Comparison of ENCODE assay signal across 9 cellular contexts in the genomic region with DNA sequence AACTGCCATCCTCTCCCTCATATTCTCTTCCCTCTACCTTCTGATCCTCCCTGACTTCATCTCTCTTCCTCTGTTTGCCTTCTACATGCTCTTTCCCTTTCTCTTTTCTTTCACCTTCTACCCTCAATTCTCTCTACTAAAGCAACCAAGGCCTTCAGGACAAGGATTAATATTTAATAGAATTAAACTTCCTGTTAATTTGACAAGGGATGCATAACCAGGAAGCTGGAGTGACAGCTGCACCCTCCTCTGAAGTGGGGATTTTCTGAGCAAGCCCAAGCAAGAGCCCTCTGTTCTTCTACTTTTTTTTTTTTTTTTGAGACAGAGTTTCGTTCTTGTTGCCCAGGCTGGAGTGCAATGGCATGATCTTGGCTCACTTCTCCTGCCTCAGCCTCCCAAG.
A peak's percentile ranks its signal among the peaks of the same experiment; 100 is the strongest.
DNase-seq lines count a peak whose midpoint lies in the region; ATAC-seq, FAIRE-seq and TF ChIP-seq lines count a peak whose summit lies in the region.
"Had no signal": no experiment of that assay in that cellular context is flagged by ENCODE, and none has a peak within 500 bp of the region (broad histone marks: within the 10 kb centered on the region; RNA-seq: fewer than 3 reads in every experiment).

No MANE protein-coding gene starts in this region.

- no peak for TF ChIP-seq CTCF in kidney (IDR thresholded peaks at IDR 0.05; ENCODE audit: borderline replicate concordance, extremely low read depth, insufficient read depth)

- H3K9me3 ChIP-seq in kidney (ENCODE audit: control insufficient read depth in 1 of 2, low read length in 2 of 2) = no peaks in the 10 kb centered on the region

- peaks cover 6 to 35% of the 10 kb centered on the region in 2 donors for H3K4me1 ChIP-seq in kidney (ENCODE audit: control insufficient read depth in 1 of 2, insufficient read depth in 1 of 2, low read depth in 1 of 2, low read length in 2 of 2)

- peak; percentile 39 for DNase-seq in ACHN
- DNase-seq in NCI-H82 (lab: John Stamatoyannopoulos, UW) = peak; percentile 77
- no peak for DNase-seq in kidney
- no peak for DNase-seq in NCI-H748 (lab: John Stamatoyannopoulos, UW; ENCODE audit: unreplicated experiment)
- no peak for DNase-seq in NCI-H146 (lab: John Stamatoyannopoulos, UW)
- DNase-seq: cerebellar nuclear complex had no signal

- peak overlapping the region; percentile 48 to 60 for H3K4me3 ChIP-seq in kidney (ENCODE audit: low read length in 2 of 2)

- no peak for FAIRE-seq in kidney (lab: Jason Lieb, UNC)

- peak overlapping the region; percentile 88 to 91 for H3K27ac ChIP-seq in kidney (ENCODE audit: low read depth in 2 of 2, low read length in 2 of 2)

- in situ Hi-C loops in ACHN (cut with HindIII; ENCODE audit: low pct_ligation_motif_present, low pct_unique_long_range_greater_than_20kb, low sequenced_read_pairs) = no loop called here

- H3K36me3 ChIP-seq in kidney (ENCODE audit: control insufficient read depth in 1 of 2, insufficient read depth in 2 of 2, low read length in 2 of 2) = no peaks in the 10 kb centered on the region

- intact Hi-C loops in kidney (cut with DNase I) = no loop called here

- ATAC-seq in GM18907 (IDR thresholded peaks at IDR 0.05; ENCODE audit: unreplicated experiment) (peak; percentile 61), HG03196 (IDR thresholded peaks at IDR 0.05; ENCODE audit: unreplicated experiment) (no peak), GM21723 (IDR thresholded peaks at IDR 0.05; ENCODE audit: unreplicated experiment) (no peak)

- H3K9ac ChIP-seq in kidney (ENCODE audit: low read length in 2 of 2) = peak overlapping the region in 1 of 2 donors; percentile 67

Comparison
In these comparisons a context has a peak if more than half of its experiments do, and no peak if none do; other contexts are left out.
1. DNase-seq: peak in ACHN (single experiment) and NCI-H82 (single experiment); none in kidney (single experiment), NCI-H748 (single experiment) and NCI-H146 (single experiment).